In the genomic region with DNA sequence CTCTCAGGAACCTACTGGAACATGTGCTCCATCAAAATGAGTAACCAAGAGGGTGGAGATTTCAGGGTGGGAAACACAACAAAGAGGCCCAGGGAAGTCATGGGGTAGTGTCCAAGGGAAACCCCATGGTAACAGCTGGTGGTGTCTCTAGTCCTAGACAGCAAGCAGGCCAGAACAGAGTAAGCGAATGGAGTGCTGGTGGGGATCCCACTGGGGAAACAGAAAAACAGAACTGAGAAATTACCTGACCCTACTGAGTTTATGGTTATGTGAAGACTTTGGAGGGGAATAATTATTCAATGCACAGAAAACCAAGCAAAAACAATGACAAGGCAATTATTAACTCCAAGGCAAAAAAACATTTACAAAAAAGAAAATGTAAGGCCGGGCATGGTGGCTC, we compare ENCODE assay signal across 11 cellular contexts. TPM values are rescaled to one million over a fixed set of nuclear protein-coding genes. Genes with fewer than 3 reads are reported as not detected.
DNase-seq lines count a peak whose midpoint lies in the region; ATAC-seq, FAIRE-seq and TF ChIP-seq lines count a peak whose summit lies in the region.
"Had no signal": no experiment of that assay in that cellular context is flagged by ENCODE, and none has a peak within 500 bp of the region (broad histone marks: within the 10 kb centered on the region; RNA-seq: fewer than 3 reads in every experiment).

No MANE protein-coding gene starts in this region.

- RAD21 ChIA-PET in GM12878 (lab: Charles Lee; ENCODE audit: unreplicated experiment) = no interaction called here

- 0 out of 4 replicates have a peak, but pooled peaks of 1 of the 2 experiments have one; percentile 18 for TF ChIP-seq EP300 in GM12878 (IDR thresholded peaks at IDR 0.05; ENCODE audit: borderline replicate concordance in 1 of 2, control insufficient read depth in 1 of 2, low read depth in 2 of 2, low read length in 2 of 2)
- no peak for TF ChIP-seq EP300 in transverse colon (IDR thresholded peaks at IDR 0.05; ENCODE audit: low read depth)

- POLR2A ChIA-PET in GM12878 (lab: Charles Lee) = no interaction called here

- SMC1A ChIA-PET in GM12878 (lab: Charles Lee; ENCODE audit: uncharacterized antibody, unreplicated experiment) = interaction anchor here (0.7 to 3.3 kb wide), 2 partner anchors 17 to 202 kb away, joined by 3 to 13 read pairs; partner anchors contain the start of gene ERCC3

- DNase-seq in GM12891 (ENCODE audit: insufficient read length, low spot score) (no peak), GM12878 (ENCODE audit: low read depth, low spot score) (peak; percentile 39), transverse colon (no peak), tibial artery (no peak), GF-D8 (lab: John Stamatoyannopoulos, UW) (no peak), HPDE6-E6E7 (ENCODE audit: extremely low spot score) (no peak)
- DNase-seq: activated naive CD4-positive, alpha-beta T cell treated with anti-CD3 and anti-CD28 coated beads for 36 hours; NCI-H187 had no signal

- BruUV-seq in GM12878 (replicated peaks; lab: Mats Ljungman, UMichigan) = no TSS peak

- ATAC-seq in GM19452 (IDR thresholded peaks at IDR 0.05; ENCODE audit: unreplicated experiment) (peak; percentile 84), HG02970 (IDR thresholded peaks at IDR 0.05; ENCODE audit: low FRiP score, unreplicated experiment) (peak; percentile 67), GM12878 (peak; percentile 91)

- TF ChIP-seq POLR2A in GM12891 (IDR thresholded peaks at IDR 0.05; ENCODE audit: low read depth, low read length) = no peak
- no peak for TF ChIP-seq POLR2A in GM12878 (IDR thresholded peaks at IDR 0.05; ENCODE audit: low read depth, low read length)
- TF ChIP-seq POLR2A in transverse colon (IDR thresholded peaks at IDR 0.05) = no peak

- H3K9me3 ChIP-seq in GM12878 (replicated peaks; ENCODE audit: control insufficient read depth, insufficient read depth, low read length) = no peaks in the 10 kb centered on the region
- no peaks in the 10 kb centered on the region for H3K9me3 ChIP-seq in transverse colon
- no peaks in the 10 kb centered on the region for H3K9me3 ChIP-seq in tibial artery

- TF ChIP-seq RAD21 in GM12878 (IDR thresholded peaks at IDR 0.05; ENCODE audit: insufficient read depth, low read depth, low read length) = no peak

- H3K27me3 ChIP-seq in GM12878 (replicated peaks in 1 of 2; ENCODE audit: control insufficient read depth in 2 of 2, insufficient read depth in 2 of 2, low read length in 1 of 2) (no peaks in the 10 kb centered on the region), transverse colon (no peaks in the 10 kb centered on the region), tibial artery (no peaks in the 10 kb centered on the region)

- CTCF ChIA-PET in GM12878 (lab: Yijun Ruan, JAX) = interaction anchor here (0.6 kb wide), 1 partner anchor 815 kb away, joined by 3 read pairs; no protein-coding TSS in a partner anchor

- FAIRE-seq in GM12891 (lab: Jason Lieb, UNC) = no peak
- peak; percentile 78 for FAIRE-seq in GM12878 (lab: Jason Lieb, UNC)

- H3K9ac ChIP-seq in GM12878 (ENCODE audit: control insufficient read depth, insufficient read depth, low read length) = no peak overlapping the region
- H3K9ac ChIP-seq: parathyroid adenoma had no signal

- H3K36me3 ChIP-seq in GM12878 (ENCODE audit: control insufficient read depth in 2 of 2, insufficient read depth in 2 of 2, low read length in 1 of 2) (peaks cover 18 to 35% of the 10 kb centered on the region in 2 experiments), transverse colon (peaks cover 0 to 66% (median 27%) of the 10 kb centered on the region in 4 donors), tibial artery (peaks cover 54 to 97% (median 78%) of the 10 kb centered on the region in 3 donors)

- no peak for TF ChIP-seq CTCF in GM12878 (IDR thresholded peaks at IDR 0.05 in 2 of 3, conservative IDR thresholded peaks at IDR 0.05 in 1 of 3; ENCODE audit: control insufficient read depth in 2 of 3, extremely low read depth in 1 of 3, insufficient read depth in 1 of 3, low read depth in 3 of 3, low read length in 3 of 3)
- no peak for TF ChIP-seq CTCF in transverse colon (IDR thresholded peaks at IDR 0.05)
- no peak for TF ChIP-seq CTCF in tibial artery (IDR thresholded peaks at IDR 0.05)

- no peak overlapping the region for H2AFZ ChIP-seq in GM12878 (ENCODE audit: control insufficient read depth, low read depth, low read length)
- H2AFZ ChIP-seq: parathyroid adenoma had no signal

- intact Hi-C loops in GM12878 (cut with micrococcal nuclease; ENCODE audit: unreplicated experiment) (no loop called here), transverse colon (cut with DNase I; ENCODE audit: low total_unique reads) (no loop called here), tibial artery (cut with DNase I; ENCODE audit: low total_unique reads) (no loop called here)

- H3K4me3 ChIP-seq in GM12878 = no peak overlapping the region
- no peak overlapping the region for H3K4me3 ChIP-seq in transverse colon
- no peak overlapping the region for H3K4me3 ChIP-seq in tibial artery

- WGBS in GM12878 (ENCODE audit: insufficient coverage, insufficient replicate concordance, low lambda C conversion rate, missing lambda C conversion rate) = 47% methylated on average over 2 of the region's 2 CpGs
- 71 to 100% methylated on average over 2 of the region's 2 CpGs for WGBS in transverse colon (ENCODE audit: low coverage in 1 of 2), 2 donors

- no peaks in the 10 kb centered on the region; the same call in 1 of the 2 replicates for H3K79me2 ChIP-seq in GM12878 (ENCODE audit: control insufficient read depth, insufficient read depth, low read length)
- H3K79me2 ChIP-seq: parathyroid adenoma had no signal

- H3K4me1 ChIP-seq in GM12878 (ENCODE audit: control insufficient read depth, insufficient read depth, low read length) (peaks cover 6% of the 10 kb centered on the region; the same call in 1 of the 2 replicates), transverse colon (no peaks in the 10 kb centered on the region), tibial artery (no peaks in the 10 kb centered on the region)
- H3K4me1 ChIP-seq: parathyroid adenoma had no signal

- H3K4me2 ChIP-seq in GM12878 (ENCODE audit: control insufficient read depth, insufficient read depth) = no peak overlapping the region; the same call in 1 of the 2 replicates

- in situ Hi-C loops in GM12878 (cut with MboI) (no loop called here), transverse colon (cut with MboI; ENCODE audit: low pct_ligation_motif_present in 1 of 4, low pct_unique_long_range_greater_than_20kb in 1 of 4, low sequenced_read_pairs in 3 of 4) (no loop called here)

- 0 out of 2 replicates have a peak overlapping the region, but pooled peaks have one; percentile 9 for H3K27ac ChIP-seq in GM12878 (ENCODE audit: control insufficient read depth, insufficient read depth)
- no peak overlapping the region for H3K27ac ChIP-seq in transverse colon
- H3K27ac ChIP-seq in tibial artery = no peak overlapping the region
- H3K27ac ChIP-seq: parathyroid adenoma had no signal

- H4K20me1 ChIP-seq in GM12878 (ENCODE audit: control insufficient read depth, insufficient read depth) = no peaks in the 10 kb centered on the region; the same call in 1 of the 2 replicates

TF ChIP-seq in GM12891, 5 proteins besides CTCF, POLR2A, EP300 and RAD21:
- no peak for TF ChIP-seq POU2F2 (IDR thresholded peaks at IDR 0.05; ENCODE audit: low read depth, low read length)
- TF ChIP-seq TAF1 (IDR thresholded peaks at IDR 0.05; ENCODE audit: low read depth, low read length) = no peak
- peak; percentile 76 for TF ChIP-seq SPI1 (IDR thresholded peaks at IDR 0.05; ENCODE audit: low read depth, low read length)

RNA-seq across cellular contexts. Expression of gene ERCC3, which starts 16.9 kb away (rescaled TPM):
- 29.9 TPM for polyA plus RNA-seq in GM12891 (2012; ENCODE audit: low read depth, missing spikeins)
- 157 and 163 TPM in 2 replicates for total RNA-seq in GM12878 (2013; cell fraction: nucleolus; rRNA removed)
- total RNA-seq in GM12878 (2014; rRNA removed) = 27.4 and 28.6 TPM in 2 replicates
- 41.2 and 41.9 TPM in 2 replicates for total RNA-seq in GM12878 (2014; rRNA removed; fragmentation: Illumina TruSeq; extraction: Trizol)
- total RNA-seq in GM12878 (2021) = 40.4 TPM in 2 replicates
- polyA plus RNA-seq in GM12878 (2011; ENCODE audit: low read depth) = 33.1 TPM
- 60.8 and 64.8 TPM in 2 replicates for polyA plus RNA-seq in GM12878 (2011; rRNA removed)
- 57.4 and 65.1 TPM in 2 replicates for polyA plus RNA-seq in GM12878 (2011; cell fraction: cytosol; rRNA removed)
- 242 and 260 TPM in 2 replicates for polyA plus RNA-seq in GM12878 (2011; cell fraction: nucleus; rRNA removed)
- polyA plus RNA-seq in GM12878 (2012) = 32.9 and 34.5 TPM in 2 replicates
- 53.9 and 61.6 TPM in 2 replicates for polyA plus RNA-seq in GM12878 (2014; fragmentation: Illumina TruSeq; extraction: Trizol)
- 10 to 100 TPM; 17.1 to 23.9 TPM for polyA plus RNA-seq in GM12878 (2014; fragmentation: Nextera tagmentation; extraction: Ambion mirVana)
- 43.5 and 43.6 TPM in 2 replicates for polyA plus RNA-seq in GM12878 (2014; rRNA removed)
- polyA plus RNA-seq in GM12878 (2016; fragmentation: Nextera tagmentation; extraction: Ambion mirVana) = 10 to 100 TPM; 52.5 to 54.8 TPM
- polyA minus RNA-seq in GM12878 (2011; rRNA and poly(A)+ RNA removed) = 73.1 and 82.0 TPM in 2 replicates
- polyA minus RNA-seq in GM12878 (2011; cell fraction: cytosol; rRNA and poly(A)+ RNA removed) = 14.6 and 18.3 TPM in 2 replicates
- 82.5 and 106 TPM in 2 replicates for polyA minus RNA-seq in GM12878 (2011; cell fraction: nucleus; rRNA and poly(A)+ RNA removed)
- total RNA-seq in transverse colon = 10 to 100 TPM; 30.0 to 47.2 (median 39.0) TPM

RNA-seq across cellular contexts. Expression of gene CYP27C1, which starts 56.9 kb away (rescaled TPM):
- polyA plus RNA-seq in GM12891 (2012; ENCODE audit: low read depth, missing spikeins) = not detected
- total RNA-seq in GM12878 (2013; cell fraction: nucleolus; rRNA removed) = not detected in 2 replicates
- total RNA-seq in GM12878 (2014; rRNA removed) (not detected in 2 replicates), GM12878 (2014; rRNA removed; fragmentation: Illumina TruSeq; extraction: Trizol) (not detected in 2 replicates), GM12878 (2021) (not detected in 2 replicates), transverse colon (under 1 TPM in 3 of 4 donors, not detected in 1; 0.14 to 0.64 (median 0.20) TPM)
- not detected for polyA plus RNA-seq in GM12878 (2011; ENCODE audit: low read depth)
- polyA plus RNA-seq in GM12878 (2011; rRNA removed) (not detected in 2 replicates), GM12878 (2014; fragmentation: Illumina TruSeq; extraction: Trizol) (not detected in 2 replicates), GM12878 (2014; fragmentation: Nextera tagmentation; extraction: Ambion mirVana) (not detected), GM12878 (2014; rRNA removed) (not detected in 2 replicates), GM12878 (2016; fragmentation: Nextera tagmentation; extraction: Ambion mirVana) (not detected)
- polyA plus RNA-seq in GM12878 (2011; cell fraction: cytosol; rRNA removed) = not detected in 2 replicates
- polyA plus RNA-seq in GM12878 (2011; cell fraction: nucleus; rRNA removed) = not detected in 2 replicates
- not detected in 2 replicates for polyA plus RNA-seq in GM12878 (2012)
- not detected in 2 replicates for polyA minus RNA-seq in GM12878 (2011; rRNA and poly(A)+ RNA removed)
- not detected in 2 replicates for polyA minus RNA-seq in GM12878 (2011; cell fraction: cytosol; rRNA and poly(A)+ RNA removed)
- not detected in 2 replicates for polyA minus RNA-seq in GM12878 (2011; cell fraction: nucleus; rRNA and poly(A)+ RNA removed)
- total RNA-seq: activated naive CD4-positive, alpha-beta T cell treated with anti-CD3 and anti-CD28 coated beads for 36 hours had no signal
